In the genomic region with DNA sequence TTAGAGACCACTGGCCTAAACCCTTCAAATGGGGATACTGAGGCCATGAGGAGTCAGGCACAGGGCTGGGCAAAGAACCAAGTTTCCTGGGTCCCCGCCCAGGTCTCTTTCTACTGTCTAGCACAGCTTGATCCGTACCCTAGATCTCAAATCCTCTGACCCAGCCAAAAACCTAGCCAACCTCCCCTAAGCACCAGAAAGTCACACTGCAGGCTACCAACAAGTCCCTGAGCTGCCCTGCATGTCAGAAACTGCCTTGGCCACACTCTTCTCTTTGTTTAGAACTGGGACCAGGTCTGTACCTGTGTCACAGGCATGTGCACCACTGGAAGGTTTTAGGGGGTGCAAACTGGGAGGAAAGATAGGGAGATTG, we compare ENCODE assay signal across 1 cellular context.
TF ChIP-seq lines count a peak whose summit lies in the region.

No MANE protein-coding gene starts in this region.

TF ChIP-seq in GM23338, 12 proteins besides CTCF, POLR2A, EP300 and RAD21:
- TF ChIP-seq ZNF462 (CRISPR knock-in tag; IDR thresholded peaks at IDR 0.05) (no peak), NANOG (IDR thresholded peaks at IDR 0.05; ENCODE audit: borderline replicate concordance) (no peak), ZNF331 (CRISPR knock-in tag; IDR thresholded peaks at IDR 0.05; ENCODE audit: low read depth) (no peak), EZH2phosphoT487 (IDR thresholded peaks at IDR 0.05; ENCODE audit: unreplicated experiment) (no peak), ETS1 (IDR thresholded peaks at IDR 0.05) (no peak), EZH2 (IDR thresholded peaks at IDR 0.05; ENCODE audit: low read depth, unreplicated experiment) (no peak), STAT1 (IDR thresholded peaks at IDR 0.05; ENCODE audit: unreplicated experiment) (no peak)
- TF ChIP-seq, protein P1, sequence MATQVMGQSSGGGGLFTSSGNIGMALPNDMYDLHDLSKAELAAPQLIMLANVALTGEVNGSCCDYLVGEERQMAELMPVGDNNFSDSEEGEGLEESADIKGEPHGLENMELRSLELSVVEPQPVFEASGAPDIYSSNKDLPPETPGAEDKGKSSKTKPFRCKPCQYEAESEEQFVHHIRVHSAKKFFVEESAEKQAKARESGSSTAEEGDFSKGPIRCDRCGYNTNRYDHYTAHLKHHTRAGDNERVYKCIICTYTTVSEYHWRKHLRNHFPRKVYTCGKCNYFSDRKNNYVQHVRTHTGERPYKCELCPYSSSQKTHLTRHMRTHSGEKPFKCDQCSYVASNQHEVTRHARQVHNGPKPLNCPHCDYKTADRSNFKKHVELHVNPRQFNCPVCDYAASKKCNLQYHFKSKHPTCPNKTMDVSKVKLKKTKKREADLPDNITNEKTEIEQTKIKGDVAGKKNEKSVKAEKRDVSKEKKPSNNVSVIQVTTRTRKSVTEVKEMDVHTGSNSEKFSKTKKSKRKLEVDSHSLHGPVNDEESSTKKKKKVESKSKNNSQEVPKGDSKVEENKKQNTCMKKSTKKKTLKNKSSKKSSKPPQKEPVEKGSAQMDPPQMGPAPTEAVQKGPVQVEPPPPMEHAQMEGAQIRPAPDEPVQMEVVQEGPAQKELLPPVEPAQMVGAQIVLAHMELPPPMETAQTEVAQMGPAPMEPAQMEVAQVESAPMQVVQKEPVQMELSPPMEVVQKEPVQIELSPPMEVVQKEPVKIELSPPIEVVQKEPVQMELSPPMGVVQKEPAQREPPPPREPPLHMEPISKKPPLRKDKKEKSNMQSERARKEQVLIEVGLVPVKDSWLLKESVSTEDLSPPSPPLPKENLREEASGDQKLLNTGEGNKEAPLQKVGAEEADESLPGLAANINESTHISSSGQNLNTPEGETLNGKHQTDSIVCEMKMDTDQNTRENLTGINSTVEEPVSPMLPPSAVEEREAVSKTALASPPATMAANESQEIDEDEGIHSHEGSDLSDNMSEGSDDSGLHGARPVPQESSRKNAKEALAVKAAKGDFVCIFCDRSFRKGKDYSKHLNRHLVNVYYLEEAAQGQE (IDR thresholded peaks at IDR 0.05; ENCODE audit: unreplicated experiment): no peak
